12 cellular contexts compared by ENCODE assay signal in the genomic region with DNA sequence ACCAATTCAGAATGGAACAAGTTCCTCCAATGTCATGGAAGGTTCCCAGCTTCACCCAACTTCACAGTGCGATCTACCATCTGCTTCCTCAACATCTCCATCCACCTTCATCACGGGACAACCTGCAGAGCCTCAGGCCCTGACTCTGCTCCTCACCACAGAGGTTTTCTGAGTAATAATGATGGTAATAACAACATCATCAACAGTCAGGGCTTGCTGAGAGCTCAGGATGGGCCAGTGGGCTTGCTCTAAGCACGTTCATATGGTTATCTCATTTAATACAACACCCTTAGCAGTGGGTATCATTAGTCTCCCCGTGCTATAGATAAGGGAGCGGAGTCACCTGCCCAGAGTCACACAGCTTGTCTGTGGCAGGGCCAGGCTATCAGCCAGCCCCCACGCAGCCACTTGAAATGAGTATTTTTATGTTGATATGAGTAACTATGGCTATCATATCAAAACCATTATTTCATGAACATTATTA. TPM values are rescaled to one million over a fixed set of nuclear protein-coding genes. Genes with fewer than 3 reads are reported as not detected.
A peak's percentile ranks its signal among the peaks of the same experiment; 100 is the strongest.
DNase-seq lines count a peak whose midpoint lies in the region; ATAC-seq, FAIRE-seq and TF ChIP-seq lines count a peak whose summit lies in the region.
"Had no signal": no experiment of that assay in that cellular context is flagged by ENCODE, and none has a peak within 500 bp of the region (broad histone marks: within the 10 kb centered on the region; RNA-seq: fewer than 3 reads in every experiment).

No MANE protein-coding gene starts in this region.

- peak overlapping the region; percentile 14 for H3K27ac Mint-ChIP-seq in endothelial cell (ENCODE audit: unreplicated experiment)
- H3K27ac Mint-ChIP-seq: mesothelial cell of epicardium, type B pancreatic cell had no signal

- peak overlapping the region; percentile 53 for H3K4me3 Mint-ChIP-seq in endothelial cell (ENCODE audit: unreplicated experiment)
- H3K4me3 Mint-ChIP-seq: mesothelial cell of epicardium, type B pancreatic cell had no signal

- no peak overlapping the region for H3K27ac ChIP-seq in kidney (ENCODE audit: low read depth in 2 of 2, low read length in 2 of 2)
- H3K27ac ChIP-seq: GM23248 had no signal

- no peaks in the 10 kb centered on the region for H3K9me3 ChIP-seq in kidney (ENCODE audit: control insufficient read depth in 1 of 2, low read length in 2 of 2)

- peaks cover 0 to 8% of the 10 kb centered on the region in 2 donors for H3K4me1 ChIP-seq in kidney (ENCODE audit: control insufficient read depth in 1 of 2, insufficient read depth in 1 of 2, low read depth in 1 of 2, low read length in 2 of 2)

- peaks cover 36% of the 10 kb centered on the region for H3K36me3 Mint-ChIP-seq in endothelial cell (ENCODE audit: low read depth, unreplicated experiment)
- H3K36me3 Mint-ChIP-seq: mesothelial cell of epicardium, type B pancreatic cell had no signal

- H3K27me3 Mint-ChIP-seq in endothelial cell (ENCODE audit: unreplicated experiment), result peaks cover 9% of the 10 kb centered on the region

- H3K9me3 Mint-ChIP-seq in endothelial cell (ENCODE audit: unreplicated experiment), result no peaks in the 10 kb centered on the region
- H3K9me3 Mint-ChIP-seq: mesothelial cell of epicardium, type B pancreatic cell had no signal

- intact Hi-C loops in head of caudate nucleus (cut with DNase I) (no loop called here), kidney (cut with DNase I) (no loop called here)

- no peak for TF ChIP-seq CTCF in endothelial cell (IDR thresholded peaks at IDR 0.05; ENCODE audit: unreplicated experiment)
- no peak for TF ChIP-seq CTCF in kidney (IDR thresholded peaks at IDR 0.05; ENCODE audit: borderline replicate concordance, extremely low read depth, insufficient read depth)

- FAIRE-seq in RCC 7860 (lab: Jason Lieb, UNC), result no peak
- no peak for FAIRE-seq in kidney (lab: Jason Lieb, UNC)
- FAIRE-seq: astrocyte had no signal

- peak; percentile 29 for ATAC-seq in GM19455 (IDR thresholded peaks at IDR 0.05; ENCODE audit: unreplicated experiment)
- ATAC-seq in HG03280 (IDR thresholded peaks at IDR 0.05; ENCODE audit: unreplicated experiment), result peak; percentile 31

- peak overlapping the region; percentile 27; the same call in 1 of the 2 replicates for H3K4me3 ChIP-seq in GM08714 (ENCODE audit: low read length)
- H3K4me3 ChIP-seq in kidney (ENCODE audit: low read length in 2 of 2), result no peak overlapping the region
- H3K4me3 ChIP-seq: GM23248 had no signal

- H3K36me3 ChIP-seq in kidney (ENCODE audit: control insufficient read depth in 1 of 2, insufficient read depth in 2 of 2, low read length in 2 of 2), result no peaks in the 10 kb centered on the region

- DNase-seq in endothelial cell (ENCODE audit: low spot score) (no peak), NCI-H1048 (lab: John Stamatoyannopoulos, UW) (no peak), RCC 7860 (ENCODE audit: low spot score) (no peak), head of caudate nucleus (no peak), kidney (no peak)
- DNase-seq: GM23248 had no signal

- peaks cover 83% of the 10 kb centered on the region for H3K4me1 Mint-ChIP-seq in endothelial cell (ENCODE audit: unreplicated experiment)

- no peak overlapping the region for H3K9ac ChIP-seq in kidney (ENCODE audit: low read length in 2 of 2)
- H3K9ac ChIP-seq: GM23248 had no signal

RNA-seq across cellular contexts. Expression of gene PREX1, which starts 38.6 kb away (rescaled TPM):
- total RNA-seq in endothelial cell (ENCODE audit: unreplicated experiment), result 248 TPM
- total RNA-seq in kidney, result 38.2 TPM
- polyA plus RNA-seq in kidney (ENCODE audit: insufficient read depth, low read depth, low replicate concordance), result 8.5 TPM
